In the genomic region with DNA sequence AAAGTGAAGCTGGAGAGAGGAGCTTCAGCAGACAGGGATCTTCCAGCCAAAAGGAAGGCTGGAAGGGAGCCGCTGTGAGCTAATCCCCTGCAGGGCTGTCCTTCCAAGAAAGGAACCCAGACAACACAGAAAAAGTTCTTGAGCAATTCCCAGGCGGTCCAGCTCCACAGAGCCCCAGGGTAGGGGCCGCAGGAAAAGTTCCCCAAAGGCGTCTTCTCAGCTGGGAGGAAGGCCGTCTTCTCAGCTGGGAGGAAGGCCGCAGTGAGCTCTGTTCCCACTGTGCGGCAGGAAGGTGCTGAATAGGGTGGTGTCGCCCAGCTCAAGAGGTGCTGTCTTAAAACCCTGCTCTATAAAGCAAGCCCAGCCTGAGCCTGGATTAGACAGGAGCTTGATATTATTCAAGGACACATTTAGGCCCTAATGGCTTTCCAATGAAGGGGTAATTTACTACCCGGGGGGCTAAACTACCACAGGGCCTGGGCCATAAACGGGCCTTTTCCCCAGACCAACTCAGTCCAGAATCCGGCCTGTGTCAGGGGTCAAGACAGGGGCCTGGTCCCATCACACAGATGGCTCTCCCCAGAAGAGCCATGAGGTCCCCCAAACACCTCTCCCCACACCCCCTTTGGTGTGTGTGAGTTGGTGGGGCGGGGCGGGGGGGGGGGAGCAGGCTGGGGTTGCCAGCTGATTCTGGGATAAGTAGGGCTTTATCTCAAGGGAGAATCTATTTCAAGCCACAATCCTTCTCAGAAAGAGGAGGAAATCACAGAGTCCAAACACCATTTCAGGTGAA, we compare ENCODE assay signal across 9 cellular contexts.
DNase-seq lines count a peak whose midpoint lies in the region; ATAC-seq and TF ChIP-seq lines count a peak whose summit lies in the region.
"Had no signal": no experiment of that assay in that cellular context is flagged by ENCODE, and none has a peak within 500 bp of the region (broad histone marks: within the 10 kb centered on the region; RNA-seq: fewer than 3 reads in every experiment).

No MANE protein-coding gene starts in this region.

- peak in 5 of 8 donors; percentile 3 to 39 (median 30) for ATAC-seq in heart right ventricle
- no peak for ATAC-seq in GM18502 (IDR thresholded peaks at IDR 0.05; ENCODE audit: poor library complexity, unreplicated experiment)
- no peak for ATAC-seq in GM19023 (IDR thresholded peaks at IDR 0.05; ENCODE audit: unreplicated experiment)
- ATAC-seq in HG03460 (IDR thresholded peaks at IDR 0.05; ENCODE audit: unreplicated experiment): no peak

- TF ChIP-seq CTCF in VCaP (conservative IDR thresholded peaks at IDR 0.05) (no peak), heart right ventricle (IDR thresholded peaks at IDR 0.05) (no peak), prostate gland (IDR thresholded peaks at IDR 0.05) (no peak)

- peak overlapping the region; percentile 98 for H3K27ac ChIP-seq in VCaP
- H3K27ac ChIP-seq in heart right ventricle: peak overlapping the region; percentile 63 to 90 (median 82)
- peak overlapping the region; percentile 85 to 92 for H3K27ac ChIP-seq in prostate gland

- DNase-seq in ELF-1 (ENCODE audit: low read depth, low spot score) (peak; percentile 58), heart right ventricle (no peak), prostate gland (ENCODE audit: low spot score) (no peak), HK-2 (ENCODE audit: unreplicated experiment) (no peak)
- DNase-seq: effector CD8-positive, alpha-beta T cell had no signal

- peaks cover 13 to 74% (median 54%) of the 10 kb centered on the region in 9 donors for H3K4me1 ChIP-seq in heart right ventricle
- peaks cover 8% of the 10 kb centered on the region for H3K4me1 ChIP-seq in prostate gland (replicated peaks)

- peak overlapping the region in 9 of 10 donors; percentile 52 to 92 (median 77) for H3K4me3 ChIP-seq in heart right ventricle
- H3K4me3 ChIP-seq in prostate gland: peak overlapping the region in 1 of 2 donors; percentile 93

- WGBS in heart right ventricle, 2 donors: 46 to 48% methylated on average over 13 of the region's 13 CpGs
- 22% methylated on average over 13 of the region's 13 CpGs for WGBS in prostate gland

- no peaks in the 10 kb centered on the region for H3K9me3 ChIP-seq in heart right ventricle
- no peaks in the 10 kb centered on the region for H3K9me3 ChIP-seq in prostate gland

- H3K27me3 ChIP-seq in heart right ventricle (no peaks in the 10 kb centered on the region), prostate gland (replicated peaks; ENCODE audit: insufficient read depth) (no peaks in the 10 kb centered on the region)

- intact Hi-C loops in heart right ventricle (cut with DNase I) (loop anchor here in 8 of 10 donors (5.0 to 10.0 kb wide), 6 partner anchors 124 to 327 kb away; a partner anchor contains a TSS), prostate gland (cut with DNase I) (loop anchor here (2.0 to 10.0 kb wide), 2 partner anchors 123 to 277 kb away; a partner anchor contains a TSS)

- no peaks in the 10 kb centered on the region for H3K36me3 ChIP-seq in heart right ventricle
- H3K36me3 ChIP-seq in prostate gland: no peaks in the 10 kb centered on the region

- TF ChIP-seq POLR2A in prostate gland (IDR thresholded peaks at IDR 0.05): no peak

Comparison
In these comparisons a context has a peak if more than half of its experiments do, and no peak if none do; other contexts are left out.
1. ATAC-seq: peak in heart right ventricle (5 of 8); none in GM18502 (single experiment), GM19023 (single experiment) and HG03460 (single experiment).
2. Peak in every context shown above with its lines, with median percentiles within 50 percentile points of each other: H3K27ac ChIP-seq.